Comparison of ENCODE assay signal across 1 cellular context in genomic region chr12:82874935-82875334, GRCh38.
TF ChIP-seq lines count a peak whose summit lies in the region.

No MANE protein-coding gene starts in this region.

TF ChIP-seq in WTC11, 78 proteins besides CTCF, POLR2A, EP300 and RAD21 (continued from another document):
- TF ChIP-seq ARID4B (CRISPR knock-in tag; IDR thresholded peaks at IDR 0.05; ENCODE audit: borderline replicate concordance) (no peak), ZNF232 (CRISPR knock-in tag; IDR thresholded peaks at IDR 0.05) (no peak), PREB (CRISPR knock-in tag; IDR thresholded peaks at IDR 0.05; ENCODE audit: borderline replicate concordance) (no peak), ERG (CRISPR knock-in tag; IDR thresholded peaks at IDR 0.05) (no peak), ZNF416 (CRISPR knock-in tag; IDR thresholded peaks at IDR 0.05) (no peak), ZNF281 (CRISPR knock-in tag; IDR thresholded peaks at IDR 0.05) (no peak)
